Comparison of ENCODE assay signal across 15 cellular contexts in genomic region chr14:98501335-98501734, GRCh38.
"Had no signal": no experiment of that assay in that cellular context is flagged by ENCODE, and none has a peak within 500 bp of the region (broad histone marks: within the 10 kb centered on the region; RNA-seq: fewer than 3 reads in every experiment).

No MANE protein-coding gene starts in this region.

- H3K27me3 Mint-ChIP-seq: activated naive CD4-positive, alpha-beta T cell treated with anti-CD3 and anti-CD28 coated beads, Interleukin-2, amount 50 U/mL, for 24 hours; activated T-cell treated with anti-CD3 and anti-CD28 coated beads, Interleukin-2, amount 50 U/mL, for 24 hours; naive thymus-derived CD4-positive, alpha-beta T cell had no signal

- DNase-seq: activated CD4-positive, alpha-beta memory T cell treated with anti-CD3 and anti-CD28 coated beads, Interleukin-2, amount 10 ng/mL, durations not matched to agents 7 days and 5 days; activated T-cell treated with anti-CD3 and anti-CD28 coated beads, Interleukin-2, amount 50 U/mL, for 24 hours; central memory CD4-positive, alpha-beta T cell; colonic mucosa; gastrocnemius medialis; heart right ventricle; naive thymus-derived CD4-positive, alpha-beta T cell; SK-N-SH; stimulated activated CD4-positive, alpha-beta T cell treated with anti-CD3 and anti-CD28 coated beads, Interleukin-4, amount 100 ng/mL, for 1 hour; stimulated activated naive CD4-positive, alpha-beta T cell treated with Interleukin-2 at 50 U/mL for 16 hours; upper lobe of right lung; WERI-Rb-1 had no signal

- H3K27me3 ChIP-seq: colonic mucosa, gastrocnemius medialis, upper lobe of right lung had no signal

- H3K27ac Mint-ChIP-seq: activated CD4-positive, alpha-beta memory T cell treated with anti-CD3 and anti-CD28 coated beads, Interleukin-2, amount 10 ng/mL, durations not matched to agents 7 days and 5 days; activated naive CD4-positive, alpha-beta T cell treated with anti-CD3 and anti-CD28 coated beads, Interleukin-2, amount 50 U/mL, for 24 hours; activated T-cell treated with anti-CD3 and anti-CD28 coated beads, Interleukin-2, amount 50 U/mL, for 24 hours had no signal

- H3K9me3 ChIP-seq: colonic mucosa, gastrocnemius medialis, SK-N-SH, upper lobe of right lung had no signal

- H3K27ac ChIP-seq: colonic mucosa, gastrocnemius medialis, heart right ventricle, parathyroid adenoma, upper lobe of right lung, WERI-Rb-1 had no signal

- ATAC-seq: gastrocnemius medialis; heart right ventricle; left lobe of liver; naive thymus-derived CD4-positive, alpha-beta T cell; upper lobe of right lung had no signal

- H3K36me3 ChIP-seq: colonic mucosa, gastrocnemius medialis, heart right ventricle, upper lobe of right lung, WERI-Rb-1 had no signal

- H3K9me3 Mint-ChIP-seq: activated CD4-positive, alpha-beta memory T cell treated with anti-CD3 and anti-CD28 coated beads, Interleukin-2, amount 10 ng/mL, durations not matched to agents 7 days and 5 days; activated naive CD4-positive, alpha-beta T cell treated with anti-CD3 and anti-CD28 coated beads, Interleukin-2, amount 50 U/mL, for 24 hours; activated T-cell treated with anti-CD3 and anti-CD28 coated beads, Interleukin-2, amount 50 U/mL, for 24 hours had no signal

- H3K36me3 Mint-ChIP-seq: activated naive CD4-positive, alpha-beta T cell treated with anti-CD3 and anti-CD28 coated beads, Interleukin-2, amount 50 U/mL, for 24 hours had no signal

- H3K4me1 ChIP-seq: colonic mucosa, gastrocnemius medialis, heart right ventricle, parathyroid adenoma, upper lobe of right lung had no signal

- H3K4me3 ChIP-seq: colonic mucosa, gastrocnemius medialis, heart right ventricle, upper lobe of right lung had no signal

- H3K4me3 Mint-ChIP-seq: activated CD4-positive, alpha-beta memory T cell treated with anti-CD3 and anti-CD28 coated beads, Interleukin-2, amount 10 ng/mL, durations not matched to agents 7 days and 5 days; activated naive CD4-positive, alpha-beta T cell treated with anti-CD3 and anti-CD28 coated beads, Interleukin-2, amount 50 U/mL, for 24 hours; activated T-cell treated with anti-CD3 and anti-CD28 coated beads, Interleukin-2, amount 50 U/mL, for 24 hours; naive thymus-derived CD4-positive, alpha-beta T cell had no signal
